Comparison of ENCODE assay signal across 11 cellular contexts in the genomic region with DNA sequence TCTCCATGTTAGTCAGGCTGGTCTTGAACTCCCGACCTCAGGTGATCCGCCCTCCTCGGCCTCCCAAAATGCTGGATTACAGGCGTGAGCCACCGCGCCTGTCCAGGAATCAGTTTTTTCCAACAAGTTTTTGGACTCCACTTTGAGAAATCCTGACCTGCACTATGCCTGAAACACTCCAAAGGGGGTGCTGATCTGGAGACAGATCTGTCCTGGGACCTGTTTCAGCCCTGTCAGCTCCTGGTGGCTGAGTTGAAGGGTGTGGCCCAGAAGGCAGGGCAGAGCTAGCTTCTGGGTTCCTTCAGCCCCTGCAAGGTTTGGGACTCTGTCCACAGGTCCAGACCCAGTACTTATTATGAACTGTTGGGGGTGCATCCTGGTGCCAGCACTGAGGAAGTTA. TPM values are rescaled to one million over a fixed set of nuclear protein-coding genes. Genes with fewer than 3 reads are reported as not detected.
DNase-seq lines count a peak whose midpoint lies in the region; ATAC-seq and TF ChIP-seq lines count a peak whose summit lies in the region.
"Had no signal": no experiment of that assay in that cellular context is flagged by ENCODE, and none has a peak within 500 bp of the region (broad histone marks: within the 10 kb centered on the region; RNA-seq: fewer than 3 reads in every experiment).

No MANE protein-coding gene starts in this region.

- no peak overlapping the region for H3K4me3 ChIP-seq in NT2/D1 (ENCODE audit: insufficient read length, low read depth)

- no peak overlapping the region for H3K27ac Mint-ChIP-seq in activated CD4-positive, alpha-beta T cell treated with anti-CD3 and anti-CD28 coated beads for 36 hours
- H3K27ac Mint-ChIP-seq in central memory CD8-positive, alpha-beta T cell (ENCODE audit: low read depth): peak overlapping the region; percentile 41
- no peak overlapping the region for H3K27ac Mint-ChIP-seq in osteocyte (ENCODE audit: unreplicated experiment)

- no peak for TF ChIP-seq CTCF in osteocyte (IDR thresholded peaks at IDR 0.05)

- H3K4me1 ChIP-seq in NT2/D1 (ENCODE audit: insufficient read depth, insufficient read length): peaks cover 35% of the 10 kb centered on the region

- H3K36me3 Mint-ChIP-seq in activated CD4-positive, alpha-beta T cell treated with anti-CD3 and anti-CD28 coated beads for 36 hours (ENCODE audit: low read depth): peaks cover 7% of the 10 kb centered on the region
- peaks cover 9% of the 10 kb centered on the region for H3K36me3 Mint-ChIP-seq in central memory CD8-positive, alpha-beta T cell (ENCODE audit: insufficient read depth)
- H3K36me3 Mint-ChIP-seq in osteocyte (ENCODE audit: unreplicated experiment): peaks cover 2% of the 10 kb centered on the region

- H3K4me3 Mint-ChIP-seq in activated CD4-positive, alpha-beta T cell treated with anti-CD3 and anti-CD28 coated beads for 36 hours: peak overlapping the region; percentile 76
- H3K4me3 Mint-ChIP-seq in central memory CD8-positive, alpha-beta T cell: peak overlapping the region; percentile 85
- peak overlapping the region; percentile 80 for H3K4me3 Mint-ChIP-seq in osteocyte (ENCODE audit: unreplicated experiment)

- ATAC-seq in activated CD4-positive, alpha-beta T cell treated with anti-CD3 and anti-CD28 coated beads for 36 hours: no peak
- ATAC-seq in central memory CD8-positive, alpha-beta T cell (replicated peaks; ENCODE audit: extremely low read depth, poor library complexity, severe bottlenecking): no peak
- ATAC-seq in HG02798 (IDR thresholded peaks at IDR 0.05; ENCODE audit: poor library complexity, unreplicated experiment): no peak

- intact Hi-C loops in activated CD4-positive, alpha-beta T cell treated with anti-CD3 and anti-CD28 coated beads for 36 hours (cut with DNase I, micrococcal nuclease): loop anchor here in 1 of 2 experiments (5.0 kb wide), 1 partner anchor 244 kb away; the partner anchor contains the start of gene OTUB1

- POLR2A ChIA-PET in activated CD4-positive, alpha-beta T cell treated with anti-CD3 and anti-CD28 coated beads for 36 hours (lab: Charles Lee): interaction anchor here (0.8 kb wide), 1 partner anchor 30 kb away, joined by 3 read pairs; no protein-coding TSS in a partner anchor

- DNase-seq in activated CD4-positive, alpha-beta T cell treated with anti-CD3 and anti-CD28 coated beads for 36 hours: no peak
- DNase-seq in activated CD4-positive, alpha-beta T cell treated with anti-CD3 and anti-CD28 coated beads, Interleukin-2, amount 50 U/mL, for 48 hours: no peak
- DNase-seq in NT2/D1 (ENCODE audit: low read depth, low spot score): no peak
- DNase-seq in central memory CD8-positive, alpha-beta T cell (ENCODE audit: low spot score in 2 of 2): no peak
- DNase-seq in osteocyte (ENCODE audit: extremely low spot score, unreplicated experiment): no peak
- no peak for DNase-seq in RKO (ENCODE audit: low spot score)
- DNase-seq in GDM1 (lab: John Stamatoyannopoulos, UW): no peak
- DNase-seq: NCI-H1092 treated with DMSO at 0.1 percent for 48 hours; NCI-H524 treated with DMSO at 0.1 percent for 48 hours; stimulated activated naive CD4-positive, alpha-beta T cell treated with Interleukin-2 at 50 U/mL for 16 hours had no signal

- peak overlapping the region; percentile 42 for H3K9ac ChIP-seq in NT2/D1 (ENCODE audit: insufficient read length, low read depth)

- peaks cover 38% of the 10 kb centered on the region for H3K4me1 Mint-ChIP-seq in activated CD4-positive, alpha-beta T cell treated with anti-CD3 and anti-CD28 coated beads for 36 hours
- peaks cover 41% of the 10 kb centered on the region for H3K4me1 Mint-ChIP-seq in central memory CD8-positive, alpha-beta T cell
- peaks cover 57% of the 10 kb centered on the region for H3K4me1 Mint-ChIP-seq in osteocyte (ENCODE audit: unreplicated experiment)

- CTCF ChIA-PET in activated CD4-positive, alpha-beta T cell treated with anti-CD3 and anti-CD28 coated beads for 36 hours (lab: Charles Lee): interaction anchor here (0.7 to 2.0 kb wide), 3 partner anchors 10 to 69 kb away, joined by 3 to 6 read pairs (median 5); partner anchors contain the start of gene FKBP2

- H3K9me3 Mint-ChIP-seq in activated CD4-positive, alpha-beta T cell treated with anti-CD3 and anti-CD28 coated beads for 36 hours (ENCODE audit: low read depth): no peaks in the 10 kb centered on the region
- H3K9me3 Mint-ChIP-seq in central memory CD8-positive, alpha-beta T cell: no peaks in the 10 kb centered on the region
- H3K9me3 Mint-ChIP-seq in osteocyte (ENCODE audit: unreplicated experiment): no peaks in the 10 kb centered on the region

- H3K27me3 ChIP-seq in NT2/D1 (ENCODE audit: insufficient read depth, insufficient read length): peaks cover 13% of the 10 kb centered on the region

- no peaks in the 10 kb centered on the region for H3K27me3 Mint-ChIP-seq in activated CD4-positive, alpha-beta T cell treated with anti-CD3 and anti-CD28 coated beads for 36 hours
- no peaks in the 10 kb centered on the region for H3K27me3 Mint-ChIP-seq in central memory CD8-positive, alpha-beta T cell
- no peaks in the 10 kb centered on the region for H3K27me3 Mint-ChIP-seq in osteocyte (ENCODE audit: unreplicated experiment)

- H3K36me3 ChIP-seq in NT2/D1 (ENCODE audit: insufficient read depth, insufficient read length, low read length): peaks cover 9% of the 10 kb centered on the region

- no peaks in the 10 kb centered on the region for H3K9me3 ChIP-seq in NT2/D1 (ENCODE audit: insufficient read depth, low read length)

RNA-seq across cellular contexts. Expression of gene DNAJC4, which starts 1.2 kb away (rescaled TPM):
- 10 to 100 TPM; 21.9 to 23.1 TPM for total RNA-seq in activated CD4-positive, alpha-beta T cell treated with anti-CD3 and anti-CD28 coated beads for 36 hours
- total RNA-seq in osteocyte: 46.5 and 49.9 TPM in 2 replicates

RNA-seq across cellular contexts. Expression of gene VEGFB, which starts 2.8 kb away (rescaled TPM):
- 10 to 100 TPM; 80.0 to 80.3 TPM for total RNA-seq in activated CD4-positive, alpha-beta T cell treated with anti-CD3 and anti-CD28 coated beads for 36 hours
- total RNA-seq in osteocyte: 205 and 217 TPM in 2 replicates

RNA-seq across cellular contexts. Expression of gene NUDT22, which starts 5.5 kb away (rescaled TPM):
- 10 to 100 TPM; 61.8 to 74.1 TPM for total RNA-seq in activated CD4-positive, alpha-beta T cell treated with anti-CD3 and anti-CD28 coated beads for 36 hours
- 43.7 and 46.8 TPM in 2 replicates for total RNA-seq in osteocyte

RNA-seq across cellular contexts. Expression of gene TRPT1, which starts 5.5 kb away (rescaled TPM):
- 10 to 100 TPM; 23.9 to 27.1 TPM for total RNA-seq in activated CD4-positive, alpha-beta T cell treated with anti-CD3 and anti-CD28 coated beads for 36 hours
- total RNA-seq in osteocyte: 39.2 and 39.7 TPM in 2 replicates

RNA-seq across cellular contexts. Expression of gene FKBP2, which starts 9.4 kb away (rescaled TPM):
- total RNA-seq in activated CD4-positive, alpha-beta T cell treated with anti-CD3 and anti-CD28 coated beads for 36 hours: 10 to 100 TPM; 19.9 to 21.3 TPM
- total RNA-seq in osteocyte: 52.9 and 54.7 TPM in 2 replicates
